Comparison of ENCODE assay signal across 23 cellular contexts in the genomic region with DNA sequence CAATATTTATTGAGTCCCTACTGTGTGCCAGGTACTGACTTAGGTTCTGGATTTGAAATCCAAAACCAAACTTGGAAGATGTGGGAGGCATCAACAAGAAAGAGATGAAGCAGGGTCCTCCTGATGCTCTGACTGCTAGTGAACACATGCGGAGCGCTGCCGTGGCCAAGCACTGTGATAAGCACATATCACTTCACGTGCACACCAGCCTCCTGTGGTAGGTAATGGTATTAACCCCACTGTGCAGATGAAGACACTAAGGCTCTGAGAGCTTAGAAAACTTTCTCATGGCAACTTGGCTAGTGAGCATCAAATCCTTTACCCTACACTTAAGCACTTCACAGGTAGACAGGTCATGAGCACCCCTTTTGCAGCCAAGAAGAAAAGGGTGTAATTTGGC.
DNase-seq lines count a peak whose midpoint lies in the region; ATAC-seq, FAIRE-seq and TF ChIP-seq lines count a peak whose summit lies in the region.
"Had no signal": no experiment of that assay in that cellular context is flagged by ENCODE, and none has a peak within 500 bp of the region (broad histone marks: within the 10 kb centered on the region; RNA-seq: fewer than 3 reads in every experiment).

No MANE protein-coding gene starts in this region.

- no peak for FAIRE-seq in A549 (lab: Jason Lieb, UNC)
- FAIRE-seq: pancreas had no signal

- H3K27ac ChIP-seq in A549 (peak overlapping the region; percentile 50 to 70; a peak in 4 of 6 replicates), RWPE1 (peak overlapping the region; percentile 89)
- H3K27ac ChIP-seq: foreskin keratinocyte, pancreas, SJSA1, vagina had no signal

- 90% methylated on average over 4 of the region's 4 CpGs for WGBS in A549 (ENCODE audit: missing lambda C conversion rate)

- H3K4me1 ChIP-seq in A549, result peaks cover 27% of the 10 kb centered on the region
- H3K4me1 ChIP-seq: pancreas, vagina had no signal

- TF ChIP-seq POLR2A in A549 (IDR thresholded peaks at IDR 0.05; ENCODE audit: low read length) (no peak), erythroblast (IDR thresholded peaks at IDR 0.05; ENCODE audit: low read length) (no peak)

- no peak for TF ChIP-seq EP300 in A549 (IDR thresholded peaks at IDR 0.05)

- POLR2A ChIA-PET in A549 (lab: Yijun Ruan, JAX) (no interaction called here), RWPE1 (lab: Yijun Ruan, JAX; ENCODE audit: low non-redundant PET) (no interaction called here)

- peaks cover 27% of the 10 kb centered on the region for H3K4me1 Mint-ChIP-seq in chondrocyte (ENCODE audit: low read depth)

- DNase-seq in A549 (ENCODE audit: low read depth in 1 of 2, low spot score in 1 of 2) (no peak), RWPE1 (ENCODE audit: low spot score) (no peak), erythroblast (lab: John Stamatoyannopoulos, UW) (peak; percentile 20 to 27), H4 (ENCODE audit: low spot score) (no peak), chondrocyte (ENCODE audit: low spot score) (no peak), SW 1271 (lab: John Stamatoyannopoulos, UW) (no peak), DMS 273 treated with DMSO at 0.1 percent for 48 hours (lab: John Stamatoyannopoulos, UW) (no peak)
- DNase-seq: activated B cell treated with CpG ODN at 0.5 μM for 24 hours; activated CD4-positive, alpha-beta T cell treated with anti-CD3 and anti-CD28 coated beads, Interleukin-2, amount 50 U/mL, for 48 hours; activated effector memory CD4-positive, alpha-beta T cell treated with Interleukin-2 at 50 U/mL for 16 hours; dermis blood vessel endothelial cell; hypothalamus; natural killer cell; NCI-H1417 treated with DMSO at 0.1 percent for 48 hours; pancreas; stimulated activated CD4-positive, alpha-beta T cell treated with anti-CD3 and anti-CD28 coated beads, Interleukin-15, amount 100 ng/mL, for 24 hours; substantia nigra had no signal

- H3K27ac Mint-ChIP-seq in chondrocyte (ENCODE audit: unreplicated experiment), result no peak overlapping the region
- H3K27ac Mint-ChIP-seq: activated B cell treated with CpG ODN at 0.5 μM for 24 hours, natural killer cell had no signal

- TF ChIP-seq CTCF in A549 (IDR thresholded peaks at IDR 0.05) (no peak), GM12873 (IDR thresholded peaks at IDR 0.05; ENCODE audit: insufficient read depth, low read depth, low read length, missing control alignments) (peak; percentile 37), RWPE1 (conservative IDR thresholded peaks at IDR 0.05; ENCODE audit: low read depth) (no peak), chondrocyte (IDR thresholded peaks at IDR 0.05) (no peak)

- ATAC-seq in A549, result 0 out of 6 replicates have a peak, but pooled peaks of 1 of the 2 experiments have one; percentile 47
- ATAC-seq: Panc1, pancreas, sciatic nerve had no signal

- H3K4me2 ChIP-seq in A549, result no peak overlapping the region

- peaks cover 2% of the 10 kb centered on the region for H3K27me3 Mint-ChIP-seq in chondrocyte (ENCODE audit: low read depth)
- H3K27me3 Mint-ChIP-seq: activated B cell treated with CpG ODN at 0.5 μM for 24 hours had no signal

- CTCF ChIA-PET in A549 (lab: Yijun Ruan, JAX), result interaction anchor here (0.9 to 1.7 kb wide), 2 partner anchors 39 to 42 kb away, joined by 3 to 9 read pairs; no protein-coding TSS in a partner anchor
- CTCF ChIA-PET in RWPE1 (lab: Yijun Ruan, JAX), result no interaction called here

- H3K9me3 Mint-ChIP-seq in chondrocyte (ENCODE audit: low read depth), result no peaks in the 10 kb centered on the region
- H3K9me3 Mint-ChIP-seq: activated B cell treated with CpG ODN at 0.5 μM for 24 hours, natural killer cell had no signal

- no peak overlapping the region for H3K4me3 ChIP-seq in A549
- H3K4me3 ChIP-seq: pancreas, SJSA1, vagina had no signal

- no peak overlapping the region for H3K4me3 Mint-ChIP-seq in chondrocyte (ENCODE audit: unreplicated experiment)
- H3K4me3 Mint-ChIP-seq: activated B cell treated with CpG ODN at 0.5 μM for 24 hours, natural killer cell had no signal

- H3K36me3 Mint-ChIP-seq in chondrocyte (ENCODE audit: low read depth), result no peaks in the 10 kb centered on the region
- H3K36me3 Mint-ChIP-seq: natural killer cell had no signal

- TF ChIP-seq RAD21 in A549 (conservative IDR thresholded peaks at IDR 0.05 in 1 of 2, IDR thresholded peaks at IDR 0.05 in 1 of 2), result no peak

- no peaks in the 10 kb centered on the region for H3K9me3 ChIP-seq in A549
- H3K9me3 ChIP-seq: pancreas, SJSA1, vagina had no signal

TF ChIP-seq in A549, 52 proteins besides CTCF, POLR2A, EP300 and RAD21:
- TF ChIP-seq HEYL (CRISPR knock-in tag; IDR thresholded peaks at IDR 0.05) (no peak), ZSCAN20 (CRISPR knock-in tag; IDR thresholded peaks at IDR 0.05) (no peak), ZC3H11A (IDR thresholded peaks at IDR 0.05) (no peak), TP53 (CRISPR knock-in tag; IDR thresholded peaks at IDR 0.05) (no peak)
- TF ChIP-seq, protein P1, sequence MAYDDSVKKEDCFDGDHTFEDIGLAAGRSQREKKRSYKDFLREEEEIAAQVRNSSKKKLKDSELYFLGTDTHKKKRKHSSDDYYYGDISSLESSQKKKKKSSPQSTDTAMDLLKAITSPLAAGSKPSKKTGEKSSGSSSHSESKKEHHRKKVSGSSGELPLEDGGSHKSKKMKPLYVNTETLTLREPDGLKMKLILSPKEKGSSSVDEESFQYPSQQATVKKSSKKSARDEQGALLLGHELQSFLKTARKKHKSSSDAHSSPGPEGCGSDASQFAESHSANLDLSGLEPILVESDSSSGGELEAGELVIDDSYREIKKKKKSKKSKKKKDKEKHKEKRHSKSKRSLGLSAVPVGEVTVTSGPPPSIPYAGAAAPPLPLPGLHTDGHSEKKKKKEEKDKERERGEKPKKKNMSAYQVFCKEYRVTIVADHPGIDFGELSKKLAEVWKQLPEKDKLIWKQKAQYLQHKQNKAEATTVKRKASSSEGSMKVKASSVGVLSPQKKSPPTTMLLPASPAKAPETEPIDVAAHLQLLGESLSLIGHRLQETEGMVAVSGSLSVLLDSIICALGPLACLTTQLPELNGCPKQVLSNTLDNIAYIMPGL (CRISPR knock-in tag; IDR thresholded peaks at IDR 0.05; ENCODE audit: borderline replicate concordance), result no peak
- TF ChIP-seq, protein P2, sequence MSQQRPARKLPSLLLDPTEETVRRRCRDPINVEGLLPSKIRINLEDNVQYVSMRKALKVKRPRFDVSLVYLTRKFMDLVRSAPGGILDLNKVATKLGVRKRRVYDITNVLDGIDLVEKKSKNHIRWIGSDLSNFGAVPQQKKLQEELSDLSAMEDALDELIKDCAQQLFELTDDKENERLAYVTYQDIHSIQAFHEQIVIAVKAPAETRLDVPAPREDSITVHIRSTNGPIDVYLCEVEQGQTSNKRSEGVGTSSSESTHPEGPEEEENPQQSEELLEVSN (IDR thresholded peaks at IDR 0.05; ENCODE audit: borderline replicate concordance, low read depth), result no peak
- TF ChIP-seq, protein P3, sequence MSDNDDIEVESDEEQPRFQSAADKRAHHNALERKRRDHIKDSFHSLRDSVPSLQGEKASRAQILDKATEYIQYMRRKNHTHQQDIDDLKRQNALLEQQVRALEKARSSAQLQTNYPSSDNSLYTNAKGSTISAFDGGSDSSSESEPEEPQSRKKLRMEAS (IDR thresholded peaks at IDR 0.05), result no peak

Comparison
In these comparisons a context has a peak if more than half of its experiments do, and no peak if none do; other contexts are left out.
1. DNase-seq: peak in erythroblast (2 of 2); none in A549 (0 of 2), RWPE1 (single experiment), H4 (single experiment), chondrocyte (single experiment), SW 1271 (0 of 2) and DMS 273 treated with DMSO at 0.1 percent for 48 hours (single experiment).